ENCODE assay signal across 1 cellular context in the genomic region with DNA sequence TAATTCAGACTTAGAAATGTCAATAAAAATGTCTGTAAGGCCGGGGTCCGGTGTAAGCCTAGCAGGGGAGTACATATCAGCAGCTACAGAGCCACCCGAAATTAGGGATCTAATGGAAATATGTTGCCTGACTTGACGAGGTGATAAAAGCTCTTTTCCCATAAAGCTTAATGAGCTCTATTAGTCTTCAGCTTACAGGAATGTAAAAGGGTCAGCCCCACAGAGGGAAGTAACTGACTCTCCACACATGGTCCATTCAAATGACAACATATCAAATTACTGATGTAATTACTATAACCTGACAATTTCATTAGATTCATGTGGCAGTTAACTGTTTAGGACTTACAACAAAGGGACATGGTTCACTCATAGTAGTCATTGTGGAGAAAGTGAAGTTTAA.
TF ChIP-seq lines count a peak whose summit lies in the region.

No MANE protein-coding gene starts in this region.

TF ChIP-seq in HEK293, 187 proteins besides CTCF, POLR2A, EP300 and RAD21 (continued from another document and continues in another):
- TF ChIP-seq, protein P1, sequence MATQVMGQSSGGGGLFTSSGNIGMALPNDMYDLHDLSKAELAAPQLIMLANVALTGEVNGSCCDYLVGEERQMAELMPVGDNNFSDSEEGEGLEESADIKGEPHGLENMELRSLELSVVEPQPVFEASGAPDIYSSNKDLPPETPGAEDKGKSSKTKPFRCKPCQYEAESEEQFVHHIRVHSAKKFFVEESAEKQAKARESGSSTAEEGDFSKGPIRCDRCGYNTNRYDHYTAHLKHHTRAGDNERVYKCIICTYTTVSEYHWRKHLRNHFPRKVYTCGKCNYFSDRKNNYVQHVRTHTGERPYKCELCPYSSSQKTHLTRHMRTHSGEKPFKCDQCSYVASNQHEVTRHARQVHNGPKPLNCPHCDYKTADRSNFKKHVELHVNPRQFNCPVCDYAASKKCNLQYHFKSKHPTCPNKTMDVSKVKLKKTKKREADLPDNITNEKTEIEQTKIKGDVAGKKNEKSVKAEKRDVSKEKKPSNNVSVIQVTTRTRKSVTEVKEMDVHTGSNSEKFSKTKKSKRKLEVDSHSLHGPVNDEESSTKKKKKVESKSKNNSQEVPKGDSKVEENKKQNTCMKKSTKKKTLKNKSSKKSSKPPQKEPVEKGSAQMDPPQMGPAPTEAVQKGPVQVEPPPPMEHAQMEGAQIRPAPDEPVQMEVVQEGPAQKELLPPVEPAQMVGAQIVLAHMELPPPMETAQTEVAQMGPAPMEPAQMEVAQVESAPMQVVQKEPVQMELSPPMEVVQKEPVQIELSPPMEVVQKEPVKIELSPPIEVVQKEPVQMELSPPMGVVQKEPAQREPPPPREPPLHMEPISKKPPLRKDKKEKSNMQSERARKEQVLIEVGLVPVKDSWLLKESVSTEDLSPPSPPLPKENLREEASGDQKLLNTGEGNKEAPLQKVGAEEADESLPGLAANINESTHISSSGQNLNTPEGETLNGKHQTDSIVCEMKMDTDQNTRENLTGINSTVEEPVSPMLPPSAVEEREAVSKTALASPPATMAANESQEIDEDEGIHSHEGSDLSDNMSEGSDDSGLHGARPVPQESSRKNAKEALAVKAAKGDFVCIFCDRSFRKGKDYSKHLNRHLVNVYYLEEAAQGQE (tag by site-specific recombination; IDR thresholded peaks at IDR 0.05), result no peak
- TF ChIP-seq, protein P2, sequence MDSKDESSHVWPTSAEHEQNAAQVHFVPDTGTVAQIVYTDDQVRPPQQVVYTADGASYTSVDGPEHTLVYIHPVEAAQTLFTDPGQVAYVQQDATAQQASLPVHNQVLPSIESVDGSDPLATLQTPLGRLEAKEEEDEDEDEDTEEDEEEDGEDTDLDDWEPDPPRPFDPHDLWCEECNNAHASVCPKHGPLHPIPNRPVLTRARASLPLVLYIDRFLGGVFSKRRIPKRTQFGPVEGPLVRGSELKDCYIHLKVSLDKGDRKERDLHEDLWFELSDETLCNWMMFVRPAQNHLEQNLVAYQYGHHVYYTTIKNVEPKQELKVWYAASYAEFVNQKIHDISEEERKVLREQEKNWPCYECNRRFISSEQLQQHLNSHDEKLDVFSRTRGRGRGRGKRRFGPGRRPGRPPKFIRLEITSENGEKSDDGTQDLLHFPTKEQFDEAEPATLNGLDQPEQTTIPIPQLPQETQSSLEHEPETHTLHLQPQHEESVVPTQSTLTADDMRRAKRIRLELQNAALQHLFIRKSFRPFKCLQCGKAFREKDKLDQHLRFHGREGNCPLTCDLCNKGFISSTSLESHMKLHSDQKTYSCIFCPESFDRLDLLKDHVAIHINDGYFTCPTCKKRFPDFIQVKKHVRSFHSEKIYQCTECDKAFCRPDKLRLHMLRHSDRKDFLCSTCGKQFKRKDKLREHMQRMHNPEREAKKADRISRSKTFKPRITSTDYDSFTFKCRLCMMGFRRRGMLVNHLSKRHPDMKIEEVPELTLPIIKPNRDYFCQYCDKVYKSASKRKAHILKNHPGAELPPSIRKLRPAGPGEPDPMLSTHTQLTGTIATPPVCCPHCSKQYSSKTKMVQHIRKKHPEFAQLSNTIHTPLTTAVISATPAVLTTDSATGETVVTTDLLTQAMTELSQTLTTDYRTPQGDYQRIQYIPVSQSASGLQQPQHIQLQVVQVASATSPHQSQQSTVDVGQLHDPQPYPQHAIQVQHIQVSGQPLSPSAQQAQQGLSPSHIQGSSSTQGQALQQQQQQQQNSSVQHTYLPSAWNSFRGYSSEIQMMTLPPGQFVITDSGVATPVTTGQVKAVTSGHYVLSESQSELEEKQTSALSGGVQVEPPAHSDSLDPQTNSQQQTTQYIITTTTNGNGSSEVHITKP (tag by site-specific recombination; IDR thresholded peaks at IDR 0.05), result no peak; the same call in 1 of the 2 replicates
- TF ChIP-seq ZNF768 (tag by site-specific recombination; IDR thresholded peaks at IDR 0.05) (no peak), ZNF654 (tag by site-specific recombination; IDR thresholded peaks at IDR 0.05; ENCODE audit: low read depth) (no peak), TCF7L2 (IDR thresholded peaks at IDR 0.05; ENCODE audit: borderline replicate concordance, low read depth, low read length) (no peak), ZNF747 (tag by site-specific recombination; IDR thresholded peaks at IDR 0.05) (no peak), KLF1 (tag by site-specific recombination; IDR thresholded peaks at IDR 0.05) (peak; percentile 34; the same call in 1 of the 2 replicates), ZNF433 (tag by site-specific recombination; IDR thresholded peaks at IDR 0.05; ENCODE audit: low read depth) (no peak), EGR2 (tag by site-specific recombination; IDR thresholded peaks at IDR 0.05; ENCODE audit: low read depth) (no peak), ZNF558 (tag by site-specific recombination; IDR thresholded peaks at IDR 0.05) (peak; percentile 57; the same call in 1 of the 2 replicates), ZNF362 (tag by site-specific recombination; IDR thresholded peaks at IDR 0.05) (peak; percentile 23; the same call in 1 of the 2 replicates), ZNF701 (tag by site-specific recombination; IDR thresholded peaks at IDR 0.05) (no peak), ZNF221 (tag by site-specific recombination; IDR thresholded peaks at IDR 0.05; ENCODE audit: borderline replicate concordance) (no peak), ZNF514 (tag by site-specific recombination; IDR thresholded peaks at IDR 0.05) (no peak), ZNF121 (tag by site-specific recombination; IDR thresholded peaks at IDR 0.05) (no peak), SP2 (tag by site-specific recombination; IDR thresholded peaks at IDR 0.05) (no peak; the same call in 1 of the 2 replicates), ZNF843 (tag by site-specific recombination; IDR thresholded peaks at IDR 0.05) (peak; percentile 99), ZNF76 (tag by site-specific recombination; IDR thresholded peaks at IDR 0.05; ENCODE audit: borderline replicate concordance, low read depth) (no peak; the same call in 1 of the 2 replicates), ZNF280C (tag by site-specific recombination; IDR thresholded peaks at IDR 0.05) (no peak), YY1 (tag by site-specific recombination; IDR thresholded peaks at IDR 0.05) (no peak), ZNF174 (tag by site-specific recombination; IDR thresholded peaks at IDR 0.05) (no peak), ZNF776 (tag by site-specific recombination; IDR thresholded peaks at IDR 0.05; ENCODE audit: borderline replicate concordance) (no peak), ZFP69B (tag by site-specific recombination; IDR thresholded peaks at IDR 0.05) (no peak), ZNF223 (tag by site-specific recombination; IDR thresholded peaks at IDR 0.05) (no peak), RBAK (tag by site-specific recombination; IDR thresholded peaks at IDR 0.05) (no peak), ZNF677 (tag by site-specific recombination; IDR thresholded peaks at IDR 0.05) (no peak), ZNF184 (tag by site-specific recombination; IDR thresholded peaks at IDR 0.05) (no peak), ZNF621 (tag by site-specific recombination; IDR thresholded peaks at IDR 0.05) (no peak), MZF1 (tag by site-specific recombination; IDR thresholded peaks at IDR 0.05; ENCODE audit: borderline replicate concordance) (peak; percentile 99), ZNF23 (tag by site-specific recombination; IDR thresholded peaks at IDR 0.05; ENCODE audit: borderline replicate concordance) (no peak), SP3 (tag by site-specific recombination; IDR thresholded peaks at IDR 0.05) (no peak), ZSCAN16 (tag by site-specific recombination; IDR thresholded peaks at IDR 0.05) (peak; percentile 63; the same call in 1 of the 2 replicates), ZBTB20 (tag by site-specific recombination; IDR thresholded peaks at IDR 0.05) (no peak), ZBTB8A (tag by site-specific recombination; IDR thresholded peaks at IDR 0.05) (peak; percentile 70), ZFHX2 (tag by site-specific recombination; conservative IDR thresholded peaks at IDR 0.05) (no peak), KLF9 (tag by site-specific recombination; IDR thresholded peaks at IDR 0.05; ENCODE audit: low read depth) (no peak)
- TF ChIP-seq, protein P3, sequence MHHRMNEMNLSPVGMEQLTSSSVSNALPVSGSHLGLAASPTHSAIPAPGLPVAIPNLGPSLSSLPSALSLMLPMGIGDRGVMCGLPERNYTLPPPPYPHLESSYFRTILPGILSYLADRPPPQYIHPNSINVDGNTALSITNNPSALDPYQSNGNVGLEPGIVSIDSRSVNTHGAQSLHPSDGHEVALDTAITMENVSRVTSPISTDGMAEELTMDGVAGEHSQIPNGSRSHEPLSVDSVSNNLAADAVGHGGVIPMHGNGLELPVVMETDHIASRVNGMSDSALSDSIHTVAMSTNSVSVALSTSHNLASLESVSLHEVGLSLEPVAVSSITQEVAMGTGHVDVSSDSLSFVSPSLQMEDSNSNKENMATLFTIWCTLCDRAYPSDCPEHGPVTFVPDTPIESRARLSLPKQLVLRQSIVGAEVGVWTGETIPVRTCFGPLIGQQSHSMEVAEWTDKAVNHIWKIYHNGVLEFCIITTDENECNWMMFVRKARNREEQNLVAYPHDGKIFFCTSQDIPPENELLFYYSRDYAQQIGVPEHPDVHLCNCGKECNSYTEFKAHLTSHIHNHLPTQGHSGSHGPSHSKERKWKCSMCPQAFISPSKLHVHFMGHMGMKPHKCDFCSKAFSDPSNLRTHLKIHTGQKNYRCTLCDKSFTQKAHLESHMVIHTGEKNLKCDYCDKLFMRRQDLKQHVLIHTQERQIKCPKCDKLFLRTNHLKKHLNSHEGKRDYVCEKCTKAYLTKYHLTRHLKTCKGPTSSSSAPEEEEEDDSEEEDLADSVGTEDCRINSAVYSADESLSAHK (tag by site-specific recombination; IDR thresholded peaks at IDR 0.05), result peak; percentile 97
- TF ChIP-seq, protein P4, sequence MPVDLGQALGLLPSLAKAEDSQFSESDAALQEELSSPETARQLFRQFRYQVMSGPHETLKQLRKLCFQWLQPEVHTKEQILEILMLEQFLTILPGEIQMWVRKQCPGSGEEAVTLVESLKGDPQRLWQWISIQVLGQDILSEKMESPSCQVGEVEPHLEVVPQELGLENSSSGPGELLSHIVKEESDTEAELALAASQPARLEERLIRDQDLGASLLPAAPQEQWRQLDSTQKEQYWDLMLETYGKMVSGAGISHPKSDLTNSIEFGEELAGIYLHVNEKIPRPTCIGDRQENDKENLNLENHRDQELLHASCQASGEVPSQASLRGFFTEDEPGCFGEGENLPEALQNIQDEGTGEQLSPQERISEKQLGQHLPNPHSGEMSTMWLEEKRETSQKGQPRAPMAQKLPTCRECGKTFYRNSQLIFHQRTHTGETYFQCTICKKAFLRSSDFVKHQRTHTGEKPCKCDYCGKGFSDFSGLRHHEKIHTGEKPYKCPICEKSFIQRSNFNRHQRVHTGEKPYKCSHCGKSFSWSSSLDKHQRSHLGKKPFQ (tag by site-specific recombination; IDR thresholded peaks at IDR 0.05), result peak; percentile 85; the same call in 1 of the 2 replicates
- TF ChIP-seq, protein P5, sequence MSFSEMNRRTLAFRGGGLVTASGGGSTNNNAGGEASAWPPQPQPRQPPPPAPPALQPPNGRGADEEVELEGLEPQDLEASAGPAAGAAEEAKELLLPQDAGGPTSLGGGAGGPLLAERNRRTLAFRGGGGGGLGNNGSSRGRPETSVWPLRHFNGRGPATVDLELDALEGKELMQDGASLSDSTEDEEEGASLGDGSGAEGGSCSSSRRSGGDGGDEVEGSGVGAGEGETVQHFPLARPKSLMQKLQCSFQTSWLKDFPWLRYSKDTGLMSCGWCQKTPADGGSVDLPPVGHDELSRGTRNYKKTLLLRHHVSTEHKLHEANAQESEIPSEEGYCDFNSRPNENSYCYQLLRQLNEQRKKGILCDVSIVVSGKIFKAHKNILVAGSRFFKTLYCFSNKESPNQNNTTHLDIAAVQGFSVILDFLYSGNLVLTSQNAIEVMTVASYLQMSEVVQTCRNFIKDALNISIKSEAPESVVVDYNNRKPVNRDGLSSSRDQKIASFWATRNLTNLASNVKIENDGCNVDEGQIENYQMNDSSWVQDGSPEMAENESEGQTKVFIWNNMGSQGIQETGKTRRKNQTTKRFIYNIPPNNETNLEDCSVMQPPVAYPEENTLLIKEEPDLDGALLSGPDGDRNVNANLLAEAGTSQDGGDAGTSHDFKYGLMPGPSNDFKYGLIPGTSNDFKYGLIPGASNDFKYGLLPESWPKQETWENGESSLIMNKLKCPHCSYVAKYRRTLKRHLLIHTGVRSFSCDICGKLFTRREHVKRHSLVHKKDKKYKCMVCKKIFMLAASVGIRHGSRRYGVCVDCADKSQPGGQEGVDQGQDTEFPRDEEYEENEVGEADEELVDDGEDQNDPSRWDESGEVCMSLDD (tag by site-specific recombination; IDR thresholded peaks at IDR 0.05), result no peak
- TF ChIP-seq, protein P6, sequence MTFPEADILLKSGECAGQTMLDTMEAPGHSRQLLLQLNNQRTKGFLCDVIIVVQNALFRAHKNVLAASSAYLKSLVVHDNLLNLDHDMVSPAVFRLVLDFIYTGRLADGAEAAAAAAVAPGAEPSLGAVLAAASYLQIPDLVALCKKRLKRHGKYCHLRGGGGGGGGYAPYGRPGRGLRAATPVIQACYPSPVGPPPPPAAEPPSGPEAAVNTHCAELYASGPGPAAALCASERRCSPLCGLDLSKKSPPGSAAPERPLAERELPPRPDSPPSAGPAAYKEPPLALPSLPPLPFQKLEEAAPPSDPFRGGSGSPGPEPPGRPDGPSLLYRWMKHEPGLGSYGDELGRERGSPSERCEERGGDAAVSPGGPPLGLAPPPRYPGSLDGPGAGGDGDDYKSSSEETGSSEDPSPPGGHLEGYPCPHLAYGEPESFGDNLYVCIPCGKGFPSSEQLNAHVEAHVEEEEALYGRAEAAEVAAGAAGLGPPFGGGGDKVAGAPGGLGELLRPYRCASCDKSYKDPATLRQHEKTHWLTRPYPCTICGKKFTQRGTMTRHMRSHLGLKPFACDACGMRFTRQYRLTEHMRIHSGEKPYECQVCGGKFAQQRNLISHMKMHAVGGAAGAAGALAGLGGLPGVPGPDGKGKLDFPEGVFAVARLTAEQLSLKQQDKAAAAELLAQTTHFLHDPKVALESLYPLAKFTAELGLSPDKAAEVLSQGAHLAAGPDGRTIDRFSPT (tag by site-specific recombination; IDR thresholded peaks at IDR 0.05), result peak; percentile 91
